Comparison of ENCODE assay signal across 18 cellular contexts in the genomic region with DNA sequence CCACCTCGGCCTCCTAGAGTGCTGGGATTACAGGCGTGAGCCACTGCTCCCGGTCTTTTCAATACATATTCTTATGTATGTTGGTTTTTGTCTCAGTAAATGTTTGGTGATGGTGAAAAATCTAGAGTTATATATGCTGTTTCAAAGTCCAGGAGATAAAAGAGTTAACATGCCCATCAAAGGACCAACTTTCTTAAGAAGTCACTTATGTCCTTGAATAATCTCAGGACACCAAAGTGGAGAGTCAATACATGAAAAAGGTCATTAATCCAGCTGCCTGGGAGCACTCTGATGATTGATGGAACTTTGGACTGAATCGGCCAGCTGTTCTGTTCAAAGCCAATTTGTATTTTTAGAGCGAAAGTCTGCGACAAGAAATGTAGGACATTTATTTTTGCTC. TPM values are rescaled to one million over a fixed set of nuclear protein-coding genes. Genes with fewer than 3 reads are reported as not detected.
DNase-seq lines count a peak whose midpoint lies in the region; ATAC-seq, FAIRE-seq and TF ChIP-seq lines count a peak whose summit lies in the region.
"Had no signal": no experiment of that assay in that cellular context is flagged by ENCODE, and none has a peak within 500 bp of the region (broad histone marks: within the 10 kb centered on the region; RNA-seq: fewer than 3 reads in every experiment).

No MANE protein-coding gene starts in this region.

- FAIRE-seq in HepG2 (lab: Jason Lieb, UNC): no peak
- FAIRE-seq: G401.6, GM12892, GM19239, H1 had no signal

- peak; percentile 54 for ATAC-seq in HepG2
- ATAC-seq in right lobe of liver: no peak

- in situ Hi-C loops in HepG2 (cut with HindIII; ENCODE audit: extremely low pct_ligation_motif_present, low pct_unique_long_range_greater_than_20kb): no loop called here

- H3K27me3 ChIP-seq in HepG2 (ENCODE audit: control insufficient read depth in 1 of 2, insufficient read depth in 2 of 2, low read length in 2 of 2) (no peaks in the 10 kb centered on the region), right lobe of liver (no peaks in the 10 kb centered on the region)

- no TSS peak for BruUV-seq in HepG2 (replicated peaks; lab: Mats Ljungman, UMichigan)

- peak in 1 of 2 experiments; percentile 69; a peak in 1 of 4 replicates for TF ChIP-seq EP300 in HepG2 (IDR thresholded peaks at IDR 0.05; ENCODE audit: low read depth in 2 of 2, low read length in 2 of 2)
- TF ChIP-seq EP300 in HepG2 (CRISPR knock-in tag; IDR thresholded peaks at IDR 0.05; ENCODE audit: borderline replicate concordance): no peak

- no peak overlapping the region for H3K4me3 ChIP-seq in HepG2 (replicated peaks in 1 of 3; ENCODE audit: insufficient read depth in 1 of 3, low read depth in 2 of 3, low read length in 3 of 3)
- no peak overlapping the region for H3K4me3 ChIP-seq in right lobe of liver
- H3K4me3 ChIP-seq: GM23248 had no signal

- no peak overlapping the region for H2AFZ ChIP-seq in HepG2 (ENCODE audit: low read length)
- H2AFZ ChIP-seq: GM23248 had no signal

- H3K9me3 ChIP-seq in HepG2 (ENCODE audit: low read length) (no peaks in the 10 kb centered on the region), right lobe of liver (no peaks in the 10 kb centered on the region)

- CTCF ChIA-PET in HepG2 (lab: Yijun Ruan, JAX; ENCODE audit: low intra/inter-chr PET ratio, low total read pairs): no interaction called here

- peaks cover 32% of the 10 kb centered on the region for H3K4me1 ChIP-seq in HepG2 (ENCODE audit: insufficient read depth, low read length)
- no peaks in the 10 kb centered on the region for H3K4me1 ChIP-seq in right lobe of liver

- intact Hi-C loops in HepG2 (cut with micrococcal nuclease; ENCODE audit: unreplicated experiment) (no loop called here), right lobe of liver (cut with DNase I) (no loop called here)

- H3K79me2 ChIP-seq in HepG2 (ENCODE audit: insufficient read depth, low read length): no peaks in the 10 kb centered on the region

- no peak overlapping the region for H3K9ac ChIP-seq in HepG2 (ENCODE audit: insufficient read depth, low read depth, low read length)
- H3K9ac ChIP-seq: GM23248 had no signal

- 6% methylated on average over 6 of the region's 6 CpGs for WGBS in HepG2 (ENCODE audit: low lambda C conversion rate)
- WGBS in right lobe of liver (ENCODE audit: insufficient coverage, low coverage, low lambda C conversion rate, missing lambda C conversion rate): 76% methylated on average over 6 of the region's 6 CpGs

- no peak for TF ChIP-seq CTCF in HepG2 (CRISPR knock-in tag; IDR thresholded peaks at IDR 0.05)
- no peak for TF ChIP-seq CTCF in right lobe of liver (IDR thresholded peaks at IDR 0.05)

- H3K4me2 ChIP-seq in HepG2 (ENCODE audit: low read depth, low read length): peak overlapping the region; percentile 23; the same call in 1 of the 2 replicates

- no peak for TF ChIP-seq POLR2A in HepG2 (IDR thresholded peaks at IDR 0.05; ENCODE audit: insufficient read depth in 1 of 2, low read depth in 2 of 2, low read length in 2 of 2)
- no peak for TF ChIP-seq POLR2A in right lobe of liver (IDR thresholded peaks at IDR 0.05)

- DNase-seq in HepG2 (ENCODE audit: low spot score) (peak; percentile 39), right lobe of liver (no peak), pons (ENCODE audit: low spot score) (peak; percentile 26), NCI-H1092 (lab: John Stamatoyannopoulos, UW) (no peak)
- DNase-seq in activated CD8-positive, alpha-beta memory T cell treated with anti-CD3 and anti-CD28 coated beads for 24 hours: no peak
- DNase-seq: C1 segment of cervical spinal cord; CD4-positive, alpha-beta memory T cell; COR-L47; DMS153; DND-41; GM23248; H7; HCEC 1CT had no signal

- H3K27ac ChIP-seq in HepG2 (ENCODE audit: extremely low read length, insufficient read depth, low read length): no peak overlapping the region
- no peak overlapping the region for H3K27ac ChIP-seq in right lobe of liver
- peak overlapping the region; percentile 9 for H3K27ac ChIP-seq in temporal lobe (ENCODE audit: low read depth, low read length)
- H3K27ac ChIP-seq: GM23248 had no signal

- no peak for TF ChIP-seq RAD21 in HepG2 (CRISPR knock-in tag; IDR thresholded peaks at IDR 0.05)

- no peaks in the 10 kb centered on the region for H4K20me1 ChIP-seq in HepG2 (ENCODE audit: insufficient read depth, low read length)

- H3K36me3 ChIP-seq in HepG2 (replicated peaks in 1 of 2; ENCODE audit: control insufficient read depth in 1 of 2, insufficient read depth in 2 of 2, low read length in 2 of 2) (no peaks in the 10 kb centered on the region), right lobe of liver (no peaks in the 10 kb centered on the region)

- POLR2A ChIA-PET in HepG2 (lab: Yijun Ruan, JAX): no interaction called here

TF ChIP-seq in HepG2, 621 proteins besides CTCF, POLR2A, EP300 and RAD21 (continues in another document):
- TF ChIP-seq, protein P1, sequence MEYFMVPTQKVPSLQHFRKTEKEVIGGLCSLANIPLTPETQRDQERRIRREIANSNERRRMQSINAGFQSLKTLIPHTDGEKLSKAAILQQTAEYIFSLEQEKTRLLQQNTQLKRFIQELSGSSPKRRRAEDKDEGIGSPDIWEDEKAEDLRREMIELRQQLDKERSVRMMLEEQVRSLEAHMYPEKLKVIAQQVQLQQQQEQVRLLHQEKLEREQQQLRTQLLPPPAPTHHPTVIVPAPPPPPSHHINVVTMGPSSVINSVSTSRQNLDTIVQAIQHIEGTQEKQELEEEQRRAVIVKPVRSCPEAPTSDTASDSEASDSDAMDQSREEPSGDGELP (IDR thresholded peaks at IDR 0.05; ENCODE audit: borderline replicate concordance, low read depth): peak; percentile 77
- no peak for TF ChIP-seq ZNF264 (CRISPR knock-in tag; IDR thresholded peaks at IDR 0.05)
- no peak for TF ChIP-seq MXD4 (CRISPR knock-in tag; IDR thresholded peaks at IDR 0.05)
- TF ChIP-seq FOXM1 (CRISPR knock-in tag; IDR thresholded peaks at IDR 0.05): no peak
- TF ChIP-seq, protein P2, sequence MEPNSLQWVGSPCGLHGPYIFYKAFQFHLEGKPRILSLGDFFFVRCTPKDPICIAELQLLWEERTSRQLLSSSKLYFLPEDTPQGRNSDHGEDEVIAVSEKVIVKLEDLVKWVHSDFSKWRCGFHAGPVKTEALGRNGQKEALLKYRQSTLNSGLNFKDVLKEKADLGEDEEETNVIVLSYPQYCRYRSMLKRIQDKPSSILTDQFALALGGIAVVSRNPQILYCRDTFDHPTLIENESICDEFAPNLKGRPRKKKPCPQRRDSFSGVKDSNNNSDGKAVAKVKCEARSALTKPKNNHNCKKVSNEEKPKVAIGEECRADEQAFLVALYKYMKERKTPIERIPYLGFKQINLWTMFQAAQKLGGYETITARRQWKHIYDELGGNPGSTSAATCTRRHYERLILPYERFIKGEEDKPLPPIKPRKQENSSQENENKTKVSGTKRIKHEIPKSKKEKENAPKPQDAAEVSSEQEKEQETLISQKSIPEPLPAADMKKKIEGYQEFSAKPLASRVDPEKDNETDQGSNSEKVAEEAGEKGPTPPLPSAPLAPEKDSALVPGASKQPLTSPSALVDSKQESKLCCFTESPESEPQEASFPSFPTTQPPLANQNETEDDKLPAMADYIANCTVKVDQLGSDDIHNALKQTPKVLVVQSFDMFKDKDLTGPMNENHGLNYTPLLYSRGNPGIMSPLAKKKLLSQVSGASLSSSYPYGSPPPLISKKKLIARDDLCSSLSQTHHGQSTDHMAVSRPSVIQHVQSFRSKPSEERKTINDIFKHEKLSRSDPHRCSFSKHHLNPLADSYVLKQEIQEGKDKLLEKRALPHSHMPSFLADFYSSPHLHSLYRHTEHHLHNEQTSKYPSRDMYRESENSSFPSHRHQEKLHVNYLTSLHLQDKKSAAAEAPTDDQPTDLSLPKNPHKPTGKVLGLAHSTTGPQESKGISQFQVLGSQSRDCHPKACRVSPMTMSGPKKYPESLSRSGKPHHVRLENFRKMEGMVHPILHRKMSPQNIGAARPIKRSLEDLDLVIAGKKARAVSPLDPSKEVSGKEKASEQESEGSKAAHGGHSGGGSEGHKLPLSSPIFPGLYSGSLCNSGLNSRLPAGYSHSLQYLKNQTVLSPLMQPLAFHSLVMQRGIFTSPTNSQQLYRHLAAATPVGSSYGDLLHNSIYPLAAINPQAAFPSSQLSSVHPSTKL (CRISPR knock-in tag; IDR thresholded peaks at IDR 0.05): 0 out of 2 replicates have a peak, but pooled peaks have one; percentile 32
- no peak for TF ChIP-seq PAX8 (CRISPR knock-in tag; IDR thresholded peaks at IDR 0.05; ENCODE audit: borderline replicate concordance)

RNA-seq across cellular contexts. Expression of a gene that starts 59.8 kb away (rescaled TPM):
- 99.6 and 170 TPM in 2 replicates for total RNA-seq in HepG2 (2016; rRNA removed; fragmentation: Illumina TruSeq; extraction: Trizol)
- 13.4 and 18.2 TPM in 2 replicates for total RNA-seq in HepG2 (2016; cell fraction: cytosol; rRNA removed; fragmentation: Illumina TruSeq; extraction: Trizol; ENCODE audit: low read depth)
- 100 and 169 TPM in 2 replicates for total RNA-seq in HepG2 (2016; cell fraction: insoluble cytoplasmic fraction; rRNA removed; fragmentation: Illumina TruSeq; extraction: Trizol)
- 32.7 and 41.5 TPM in 2 replicates for total RNA-seq in HepG2 (2016; cell fraction: membrane; rRNA removed; fragmentation: Illumina TruSeq; extraction: Trizol)
- 71.4 and 71.5 TPM in 2 replicates for total RNA-seq in HepG2 (2016; cell fraction: nucleus; rRNA removed; fragmentation: Illumina TruSeq; extraction: Trizol)
- 72.0 and 114 TPM in 2 replicates for polyA plus RNA-seq in HepG2 (2011; rRNA removed)
- polyA plus RNA-seq in HepG2 (2011; cell fraction: cytosol; rRNA removed): 55.6 and 87.9 TPM in 2 replicates
- polyA plus RNA-seq in HepG2 (2011; cell fraction: nucleus; rRNA removed): 32.5 and 37.3 TPM in 2 replicates
- polyA plus RNA-seq in HepG2 (2012): 131 and 160 TPM in 2 replicates
- polyA plus RNA-seq in HepG2 (2016; cell fraction: cytosol; fragmentation: Illumina TruSeq; extraction: Trizol; ENCODE audit: low read depth): 12.6 TPM in 2 replicates
- 222 and 244 TPM in 2 replicates for polyA plus RNA-seq in HepG2 (2016; cell fraction: insoluble cytoplasmic fraction; fragmentation: Illumina TruSeq; extraction: Trizol; ENCODE audit: low read depth)
- polyA plus RNA-seq in HepG2 (2016; cell fraction: membrane; fragmentation: Illumina TruSeq; extraction: Trizol; ENCODE audit: low read depth): 18.9 and 24.6 TPM in 2 replicates
- polyA plus RNA-seq in HepG2 (2016; cell fraction: nucleus; fragmentation: Illumina TruSeq; extraction: Trizol; ENCODE audit: insufficient read depth, low read depth): 110 and 116 TPM in 2 replicates
- 74.4 and 82.8 TPM in 2 replicates for polyA minus RNA-seq in HepG2 (2011; rRNA and poly(A)+ RNA removed; ENCODE audit: low replicate concordance)
- 103 and 123 TPM in 2 replicates for polyA minus RNA-seq in HepG2 (2011; cell fraction: cytosol; rRNA and poly(A)+ RNA removed)
- 90.6 and 114 TPM in 2 replicates for polyA minus RNA-seq in HepG2 (2011; cell fraction: nucleus; rRNA and poly(A)+ RNA removed)
- total RNA-seq in right lobe of liver: 10 to 100 TPM; 15.6 to 22.2 (median 21.3) TPM
- total RNA-seq in temporal lobe: 235 TPM

Comparison
In these comparisons a context has a peak if more than half of its experiments do, and no peak if none do; other contexts are left out.
1. DNase-seq: peak in HepG2 (single experiment) and pons (single experiment); none in right lobe of liver (0 of 3), activated CD8-positive, alpha-beta memory T cell treated with anti-CD3 and anti-CD28 coated beads for 24 hours (single experiment) and NCI-H1092 (single experiment).